In the genomic region with DNA sequence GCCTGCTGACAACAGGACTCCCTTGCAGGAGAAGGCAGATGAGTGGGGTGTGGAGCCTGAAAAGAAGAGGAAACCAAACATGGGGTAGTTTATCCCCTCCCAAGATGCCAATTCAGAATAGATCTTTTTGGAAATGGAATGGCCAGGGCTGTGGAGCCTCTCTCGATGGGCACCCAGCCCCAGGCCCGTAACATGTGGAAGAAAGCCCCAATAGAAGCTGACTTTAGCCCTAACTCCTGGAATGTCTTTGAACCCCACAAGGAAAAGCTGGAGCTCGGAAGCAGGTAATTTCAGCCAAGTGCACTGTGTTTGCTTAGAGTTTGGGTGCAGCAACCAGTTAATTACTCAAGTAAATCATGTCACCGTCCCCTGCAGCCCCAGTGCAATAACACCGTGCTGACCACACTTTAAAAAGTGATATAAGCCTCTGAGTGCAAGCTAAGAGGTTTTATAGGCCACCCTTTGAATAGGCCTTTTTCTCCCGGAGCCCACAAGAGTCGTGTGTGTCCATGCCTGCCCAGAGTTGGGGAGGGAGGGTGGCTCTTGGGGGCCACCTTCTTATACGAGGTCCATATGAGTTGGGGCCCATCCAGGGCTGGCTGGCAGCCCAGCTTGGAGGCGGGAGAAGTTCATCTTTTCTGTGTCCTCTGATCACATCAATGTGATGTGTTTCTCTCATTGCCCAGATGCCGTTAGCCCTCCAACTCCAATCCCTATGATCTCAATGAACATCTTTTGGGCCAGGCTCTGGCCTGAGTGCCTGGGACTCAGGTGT, we compare ENCODE assay signal across 16 cellular contexts.
"Had no signal": no experiment of that assay in that cellular context is flagged by ENCODE, and none has a peak within 500 bp of the region (broad histone marks: within the 10 kb centered on the region; RNA-seq: fewer than 3 reads in every experiment).

No MANE protein-coding gene starts in this region.

- H3K4me3 Mint-ChIP-seq: central memory CD8-positive, alpha-beta T cell; immature natural killer cell; naive thymus-derived CD8-positive, alpha-beta T cell; stimulated activated memory B cell treated with anti-CD40 and anti-IgM and Interleukin-4, amounts not matched to agents 10 μg/mL and 1 μg/mL and 100 μg/mL, for 72 hours; stimulated activated naive CD8-positive, alpha-beta T cell treated with anti-CD3 and anti-CD28 coated beads, Interleukin-15, Interleukin-2, amounts not matched to agents 100 ng/mL and 50 ng/mL, for 24 hours had no signal

- DNase-seq: effector memory CD4-positive, alpha-beta T cell; gastrocnemius medialis; heart right ventricle; immature natural killer cell; mesendoderm; naive thymus-derived CD8-positive, alpha-beta T cell; retina; right lobe of liver; stimulated activated CD4-positive, alpha-beta T cell treated with anti-CD3 and anti-CD28 coated beads, Interleukin-4, amount 100 ng/mL, for 24 hours had no signal

- H3K36me3 Mint-ChIP-seq: immature natural killer cell; naive thymus-derived CD8-positive, alpha-beta T cell; stimulated activated memory B cell treated with anti-CD40 and anti-IgM and Interleukin-4, amounts not matched to agents 10 μg/mL and 1 μg/mL and 100 μg/mL, for 72 hours had no signal

- ATAC-seq: gastrocnemius medialis; heart right ventricle; naive thymus-derived CD8-positive, alpha-beta T cell; psoas muscle; right lobe of liver; stimulated activated memory B cell treated with anti-CD40 and anti-IgM and Interleukin-4, amounts not matched to agents 10 μg/mL and 1 μg/mL and 100 μg/mL, for 72 hours had no signal

- H3K4me3 ChIP-seq: esophagus muscularis mucosa, gastrocnemius medialis, heart right ventricle, psoas muscle, right lobe of liver, tibial nerve had no signal

- H3K27ac ChIP-seq: epithelial cell of prostate, esophagus muscularis mucosa, gastrocnemius medialis, heart right ventricle, psoas muscle, right lobe of liver, tibial nerve had no signal

- H3K27ac Mint-ChIP-seq: immature natural killer cell; naive thymus-derived CD8-positive, alpha-beta T cell; stimulated activated memory B cell treated with anti-CD40 and anti-IgM and Interleukin-4, amounts not matched to agents 10 μg/mL and 1 μg/mL and 100 μg/mL, for 72 hours; stimulated activated naive CD8-positive, alpha-beta T cell treated with anti-CD3 and anti-CD28 coated beads, Interleukin-15, Interleukin-2, amounts not matched to agents 100 ng/mL and 50 ng/mL, for 24 hours had no signal

- H3K4me1 Mint-ChIP-seq: central memory CD8-positive, alpha-beta T cell; immature natural killer cell; stimulated activated memory B cell treated with anti-CD40 and anti-IgM and Interleukin-4, amounts not matched to agents 10 μg/mL and 1 μg/mL and 100 μg/mL, for 72 hours had no signal

- H3K9me3 Mint-ChIP-seq: central memory CD8-positive, alpha-beta T cell; immature natural killer cell; naive thymus-derived CD8-positive, alpha-beta T cell; stimulated activated memory B cell treated with anti-CD40 and anti-IgM and Interleukin-4, amounts not matched to agents 10 μg/mL and 1 μg/mL and 100 μg/mL, for 72 hours; stimulated activated naive CD8-positive, alpha-beta T cell treated with anti-CD3 and anti-CD28 coated beads, Interleukin-15, Interleukin-2, amounts not matched to agents 100 ng/mL and 50 ng/mL, for 24 hours had no signal
